Comparison of ENCODE assay signal across 8 cellular contexts in the genomic region with DNA sequence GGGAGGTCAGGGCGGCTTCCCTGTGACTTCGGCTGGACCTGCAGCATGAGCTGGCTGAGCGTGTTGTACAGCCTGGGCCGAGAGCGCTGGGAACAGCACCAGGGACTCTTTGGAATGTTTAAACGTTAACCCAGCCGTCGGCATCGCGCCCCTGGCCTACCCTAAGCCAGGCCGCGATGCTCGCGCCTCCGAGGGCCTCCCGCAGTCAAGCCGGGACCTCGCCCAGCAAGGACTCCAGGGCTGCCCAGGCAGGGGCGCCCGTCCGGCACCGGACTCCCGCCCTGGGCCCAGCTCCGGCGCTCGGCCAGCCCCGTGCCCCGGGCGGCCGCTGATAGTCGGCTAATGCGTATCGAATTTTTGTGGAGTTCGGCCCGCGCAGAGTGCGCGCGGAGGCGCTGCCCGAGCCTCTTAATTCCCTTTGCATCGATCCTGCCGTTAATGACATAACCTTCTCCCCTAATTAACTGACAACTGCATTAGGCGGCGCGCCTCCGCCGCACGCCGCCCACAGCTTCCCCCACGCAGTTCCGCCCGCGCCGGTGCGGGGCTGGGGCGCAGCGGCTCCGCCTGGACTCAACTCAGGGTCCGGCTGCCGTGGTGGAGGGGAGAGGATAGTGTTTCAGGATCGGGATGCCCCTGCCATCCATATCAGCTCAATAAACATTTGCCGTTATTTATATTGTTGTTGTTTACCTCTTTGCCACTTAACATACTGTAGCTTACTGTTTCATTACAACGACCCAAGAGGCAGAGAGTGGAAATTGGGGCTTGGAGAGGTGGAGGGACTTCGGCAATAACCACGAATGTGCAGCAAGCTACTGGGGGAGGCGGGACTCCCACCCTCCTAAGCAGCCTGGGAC. TPM values are rescaled to one million over a fixed set of nuclear protein-coding genes. Genes with fewer than 3 reads are reported as not detected.
DNase-seq lines count a peak whose midpoint lies in the region; ATAC-seq and TF ChIP-seq lines count a peak whose summit lies in the region.

No MANE protein-coding gene starts in this region.

- H3K4me3 ChIP-seq in ascending aorta (peak overlapping the region; percentile 63 to 70), iPS-11a (ENCODE audit: low read depth, low read length) (peak overlapping the region; percentile 29)

- H3K9me3 ChIP-seq in ascending aorta = no peaks in the 10 kb centered on the region

- DNase-seq in AG08396 (ENCODE audit: low spot score) = peak; percentile 62
- no peak for DNase-seq in ascending aorta (ENCODE audit: low spot score in 2 of 2)
- no peak for DNase-seq in sciatic nerve (ENCODE audit: low spot score)
- DNase-seq in H4 (ENCODE audit: low spot score) = no peak
- no peak for DNase-seq in NAMALWA (ENCODE audit: low spot score)

- no peaks in the 10 kb centered on the region for H3K36me3 ChIP-seq in ascending aorta

- intact Hi-C loops in ascending aorta (cut with DNase I) (no loop called here), sciatic nerve (cut with DNase I) (no loop called here)

- TF ChIP-seq CTCF in ascending aorta (IDR thresholded peaks at IDR 0.05) = no peak

- no peaks in the 10 kb centered on the region for H3K27me3 ChIP-seq in ascending aorta

- peak; percentile 38 for ATAC-seq in HG02798 (IDR thresholded peaks at IDR 0.05; ENCODE audit: poor library complexity, unreplicated experiment)
- ATAC-seq in sciatic nerve = peak; percentile 50
- ATAC-seq in GM19328 (IDR thresholded peaks at IDR 0.05; ENCODE audit: unreplicated experiment) = no peak

- peak overlapping the region in 1 of 2 donors; percentile 3 for H3K27ac ChIP-seq in ascending aorta

- H3K4me1 ChIP-seq in ascending aorta = peaks cover 0 to 4% of the 10 kb centered on the region in 2 donors

RNA-seq across cellular contexts. Expression of a gene that starts 28.8 kb away (rescaled TPM):
- total RNA-seq in ascending aorta (13.2 TPM), sciatic nerve (22.9 TPM)
- total RNA-seq in H4 (2014; rRNA removed; shearing (Covaris generic)) = 48.2 and 51.7 TPM in 2 replicates

RNA-seq across cellular contexts. Expression of a gene that starts 32.5 kb away (rescaled TPM):
- total RNA-seq in ascending aorta (not detected), sciatic nerve (17.7 TPM)
- total RNA-seq in H4 (2014; rRNA removed; shearing (Covaris generic)) = not detected in 2 replicates

Comparison
In these comparisons a context has a peak if more than half of its experiments do, and no peak if none do; other contexts are left out.
1. RNA of a gene that starts 32.5 kb away (total RNA-seq): 17.7 TPM in sciatic nerve (single experiment); not detected in ascending aorta (single experiment) and not detected in H4; every median in the first group is over 10 times any median in the second.